Comparison of ENCODE assay signal across 8 cellular contexts in genomic region chr15:101127503-101128076, GRCh38.
DNase-seq lines count a peak whose midpoint lies in the region; ATAC-seq and TF ChIP-seq lines count a peak whose summit lies in the region.

No MANE protein-coding gene starts in this region.

- peak; percentile 68 for ATAC-seq in T-helper 17 cell
- ATAC-seq in right lobe of liver, result peak; percentile 83 to 92 (median 87)

- no peak for TF ChIP-seq POLR2A in right lobe of liver (IDR thresholded peaks at IDR 0.05)

- H3K27me3 ChIP-seq in HAP-1 (ENCODE audit: low read depth) (no peaks in the 10 kb centered on the region), right lobe of liver (no peaks in the 10 kb centered on the region)

- DNase-seq in GM12865 (ENCODE audit: low read depth) (peak; percentile 87), HAP-1 (ENCODE audit: low spot score in 2 of 2) (peak; percentile 40 to 71), LoVo (ENCODE audit: low spot score) (peak; percentile 68), T-helper 17 cell (no peak), brain pericyte (ENCODE audit: low read depth, low spot score) (peak; percentile 94), right lobe of liver (peak in 2 of 3 donors; percentile 61 to 78), foreskin melanocyte (no peak)
- peak; percentile 14 to 30 for DNase-seq in stimulated activated CD8-positive, alpha-beta memory T cell treated with anti-CD3 and anti-CD28 coated beads, Interleukin-15, amount 100 ng/mL, for 4 hours (ENCODE audit: low read depth in 2 of 2)

- peak overlapping the region; percentile 79 for H3K4me3 Mint-ChIP-seq in T-helper 17 cell

- H3K9me3 ChIP-seq in HAP-1 (no peaks in the 10 kb centered on the region), T-helper 17 cell (ENCODE audit: control insufficient read depth, low read length, poor library complexity, severe bottlenecking) (no peaks in the 10 kb centered on the region), right lobe of liver (no peaks in the 10 kb centered on the region)

- no peaks in the 10 kb centered on the region for H3K36me3 ChIP-seq in HAP-1 (replicated peaks)
- H3K36me3 ChIP-seq in right lobe of liver, result no peaks in the 10 kb centered on the region

- H3K27ac ChIP-seq in right lobe of liver, result peak overlapping the region; percentile 11 to 84 (median 40)

- H3K27ac Mint-ChIP-seq in T-helper 17 cell, result peak overlapping the region; percentile 94

- TF ChIP-seq CTCF in GM12865 (IDR thresholded peaks at IDR 0.05; ENCODE audit: insufficient read depth, low read depth, low read length, missing control alignments) (no peak), right lobe of liver (IDR thresholded peaks at IDR 0.05) (no peak)

- intact Hi-C loops in right lobe of liver (cut with DNase I), result no loop called here

- in situ Hi-C loops in HAP-1 (cut with MboI; ENCODE audit: low sequenced_read_pairs), result no loop called here

- H3K36me3 Mint-ChIP-seq in T-helper 17 cell (ENCODE audit: low read depth), result no peaks in the 10 kb centered on the region

- H3K27me3 Mint-ChIP-seq in T-helper 17 cell, result no peaks in the 10 kb centered on the region

- peaks cover 28% of the 10 kb centered on the region for H3K4me1 Mint-ChIP-seq in T-helper 17 cell

- H3K4me1 ChIP-seq in HAP-1 (peaks cover 16% of the 10 kb centered on the region), right lobe of liver (peaks cover 0 to 10% (median 0%) of the 10 kb centered on the region in 4 donors)

- H3K4me3 ChIP-seq in GM12865 (ENCODE audit: low read depth, low read length) (peak overlapping the region; percentile 28), HAP-1 (no peak overlapping the region), right lobe of liver (no peak overlapping the region)

- WGBS in right lobe of liver (ENCODE audit: insufficient coverage, low coverage, low lambda C conversion rate, missing lambda C conversion rate), result 13% methylated on average over 8 of the region's 13 CpGs

Comparison
In these comparisons a context has a peak if more than half of its experiments do, and no peak if none do; other contexts are left out.
1. DNase-seq: peak in GM12865 (single experiment), HAP-1 (2 of 2), LoVo (single experiment), brain pericyte (single experiment), right lobe of liver (2 of 3) and stimulated activated CD8-positive, alpha-beta memory T cell treated with anti-CD3 and anti-CD28 coated beads, Interleukin-15, amount 100 ng/mL, for 4 hours (2 of 2); none in T-helper 17 cell (0 of 3) and foreskin melanocyte (single experiment).